ENCODE assay signal across 26 cellular contexts in genomic region chr1:187787696-187788095, GRCh38.
"Had no signal": no experiment of that assay in that cellular context is flagged by ENCODE, and none has a peak within 500 bp of the region (broad histone marks: within the 10 kb centered on the region; RNA-seq: fewer than 3 reads in every experiment).

No MANE protein-coding gene starts in this region.

- H3K36me3 Mint-ChIP-seq: activated naive CD8-positive, alpha-beta T cell; naive thymus-derived CD4-positive, alpha-beta T cell; stimulated activated memory B cell treated with anti-CD40 and anti-IgM and Interleukin-4, amounts not matched to agents 10 μg/mL and 1 μg/mL and 100 μg/mL, for 72 hours; type B pancreatic cell had no signal

- ATAC-seq: body of pancreas; effector memory CD8-positive, alpha-beta T cell; gastrocnemius medialis; naive thymus-derived CD4-positive, alpha-beta T cell; stimulated activated memory B cell treated with anti-CD40 and anti-IgM and Interleukin-4, amounts not matched to agents 10 μg/mL and 1 μg/mL and 100 μg/mL, for 72 hours; stimulated activated naive CD8-positive, alpha-beta T cell treated with anti-CD3 and anti-CD28 coated beads, Interleukin-15, amount 100 ng/mL, for 72 hours had no signal

- DNase-seq: activated CD4-positive, alpha-beta T cell treated with anti-CD3 and anti-CD28 coated beads for 4 hours; activated CD4-positive, alpha-beta T cell treated with anti-CD3 and anti-CD28 coated beads, Interleukin-2, amount 50 U/mL, for 4 hours; activated CD8-positive, alpha-beta memory T cell treated with anti-CD3 and anti-CD28 coated beads for 24 hours; activated effector memory CD4-positive, alpha-beta T cell treated with Interleukin-2 at 50 U/mL for 16 hours; activated naive CD4-positive, alpha-beta T cell treated with Interleukin-2 at 50 U/mL for 16 hours; aorta; body of pancreas; cerebellar nuclear complex; colonic mucosa; effector memory CD8-positive, alpha-beta T cell; erythroblast; gastrocnemius medialis; islet precursor cell; mammary epithelial cell; naive thymus-derived CD4-positive, alpha-beta T cell; sigmoid colon; small intestine; stimulated activated CD4-positive, alpha-beta T cell treated with anti-CD3 and anti-CD28 coated beads, Interleukin-1b, Interleukin-23, amount 100 ng/mL, for 48 hours; stimulated activated CD4-positive, alpha-beta T cell treated with anti-CD3 and anti-CD28 coated beads, Interleukin-4, amount 100 ng/mL, for 4 hours; stimulated activated CD8-positive, alpha-beta memory T cell treated with anti-CD3 and anti-CD28 coated beads, Interleukin-4, amount 100 ng/mL, for 48 hours; stimulated activated naive CD8-positive, alpha-beta T cell treated with anti-CD3 and anti-CD28 coated beads, Interleukin-15, amount 100 ng/mL, for 72 hours; substantia nigra; uterus had no signal

- H3K27ac Mint-ChIP-seq: activated naive CD8-positive, alpha-beta T cell; effector memory CD8-positive, alpha-beta T cell; naive thymus-derived CD4-positive, alpha-beta T cell; stimulated activated memory B cell treated with anti-CD40 and anti-IgM and Interleukin-4, amounts not matched to agents 10 μg/mL and 1 μg/mL and 100 μg/mL, for 72 hours; stimulated activated naive CD8-positive, alpha-beta T cell treated with anti-CD3 and anti-CD28 coated beads, Interleukin-15, amount 100 ng/mL, for 72 hours; type B pancreatic cell had no signal

- H3K9me3 Mint-ChIP-seq: type B pancreatic cell had no signal

- H3K4me3 Mint-ChIP-seq: activated naive CD8-positive, alpha-beta T cell; effector memory CD8-positive, alpha-beta T cell; naive thymus-derived CD4-positive, alpha-beta T cell; stimulated activated memory B cell treated with anti-CD40 and anti-IgM and Interleukin-4, amounts not matched to agents 10 μg/mL and 1 μg/mL and 100 μg/mL, for 72 hours; stimulated activated naive CD8-positive, alpha-beta T cell treated with anti-CD3 and anti-CD28 coated beads, Interleukin-15, amount 100 ng/mL, for 72 hours; type B pancreatic cell had no signal

- H3K4me1 Mint-ChIP-seq: naive thymus-derived CD4-positive, alpha-beta T cell; stimulated activated memory B cell treated with anti-CD40 and anti-IgM and Interleukin-4, amounts not matched to agents 10 μg/mL and 1 μg/mL and 100 μg/mL, for 72 hours; stimulated activated naive CD8-positive, alpha-beta T cell treated with anti-CD3 and anti-CD28 coated beads, Interleukin-15, amount 100 ng/mL, for 72 hours had no signal

- H3K27me3 Mint-ChIP-seq: activated naive CD8-positive, alpha-beta T cell; effector memory CD8-positive, alpha-beta T cell; stimulated activated memory B cell treated with anti-CD40 and anti-IgM and Interleukin-4, amounts not matched to agents 10 μg/mL and 1 μg/mL and 100 μg/mL, for 72 hours; stimulated activated naive CD8-positive, alpha-beta T cell treated with anti-CD3 and anti-CD28 coated beads, Interleukin-15, amount 100 ng/mL, for 72 hours; type B pancreatic cell had no signal
